ENCODE assay signal across 3 cellular contexts in the genomic region with DNA sequence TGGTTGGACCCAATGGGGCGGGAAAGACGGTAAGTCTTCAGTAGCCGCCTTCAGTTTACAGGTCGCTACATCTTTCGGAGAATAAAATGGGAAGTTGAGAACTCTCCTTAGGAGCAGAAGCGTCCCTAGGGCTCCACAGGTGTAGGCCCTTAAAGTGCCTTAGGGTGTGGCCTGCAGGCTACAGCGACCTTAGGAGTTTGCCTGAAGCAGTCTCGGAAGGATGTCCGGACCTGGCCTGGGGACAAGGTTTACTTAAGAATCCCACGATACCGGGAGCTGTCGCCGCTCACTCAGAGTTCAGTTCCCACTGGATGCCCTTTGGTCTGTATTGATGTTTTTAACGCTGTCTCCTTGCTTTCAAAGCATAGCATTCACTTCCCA.
TF ChIP-seq lines count a peak whose summit lies in the region.

No MANE protein-coding gene starts in this region.

TF ChIP-seq in IMR-90, 13 proteins besides CTCF, POLR2A, EP300 and RAD21:
- TF ChIP-seq BHLHE40 (IDR thresholded peaks at IDR 0.05; ENCODE audit: low read depth, low read length) (no peak), CHD1 (IDR thresholded peaks at IDR 0.05; ENCODE audit: low read depth, low read length) (no peak), USF2 (IDR thresholded peaks at IDR 0.05; ENCODE audit: low read depth, low read length) (no peak), MXI1 (IDR thresholded peaks at IDR 0.05; ENCODE audit: borderline replicate concordance, low read depth, low read length) (no peak), FOS (IDR thresholded peaks at IDR 0.05; ENCODE audit: low read depth, low read length) (no peak), RFX5 (IDR thresholded peaks at IDR 0.05; ENCODE audit: low read depth, low read length) (no peak), MAFK (IDR thresholded peaks at IDR 0.05; ENCODE audit: low read depth, low read length) (no peak), MAZ (IDR thresholded peaks at IDR 0.05; ENCODE audit: borderline replicate concordance, low read depth, low read length) (no peak), SMC3 (IDR thresholded peaks at IDR 0.05; ENCODE audit: low read depth, low read length) (no peak), NFE2L2 (IDR thresholded peaks at IDR 0.05; ENCODE audit: low read depth, low read length) (no peak), CEBPB (IDR thresholded peaks at IDR 0.05; ENCODE audit: low read depth, low read length) (no peak), RCOR1 (IDR thresholded peaks at IDR 0.05; ENCODE audit: insufficient replicate concordance, low read length) (no peak)
- TF ChIP-seq, protein P1, sequence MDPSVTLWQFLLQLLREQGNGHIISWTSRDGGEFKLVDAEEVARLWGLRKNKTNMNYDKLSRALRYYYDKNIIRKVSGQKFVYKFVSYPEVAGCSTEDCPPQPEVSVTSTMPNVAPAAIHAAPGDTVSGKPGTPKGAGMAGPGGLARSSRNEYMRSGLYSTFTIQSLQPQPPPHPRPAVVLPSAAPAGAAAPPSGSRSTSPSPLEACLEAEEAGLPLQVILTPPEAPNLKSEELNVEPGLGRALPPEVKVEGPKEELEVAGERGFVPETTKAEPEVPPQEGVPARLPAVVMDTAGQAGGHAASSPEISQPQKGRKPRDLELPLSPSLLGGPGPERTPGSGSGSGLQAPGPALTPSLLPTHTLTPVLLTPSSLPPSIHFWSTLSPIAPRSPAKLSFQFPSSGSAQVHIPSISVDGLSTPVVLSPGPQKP (IDR thresholded peaks at IDR 0.05; ENCODE audit: borderline replicate concordance, low read depth, low read length): no peak
TF ChIP-seq in IMR-90: peak in this region for 0.

TF ChIP-seq in WTC11, 78 proteins besides CTCF, POLR2A, EP300 and RAD21:
- TF ChIP-seq ZNF219 (CRISPR knock-in tag; IDR thresholded peaks at IDR 0.05; ENCODE audit: borderline replicate concordance): 0 out of 2 replicates have a peak, but pooled peaks have one; percentile 5
- no peak for TF ChIP-seq STAT6 (CRISPR knock-in tag; conservative IDR thresholded peaks at IDR 0.05; ENCODE audit: low read depth)
- TF ChIP-seq NR3C1 (CRISPR knock-in tag; conservative IDR thresholded peaks at IDR 0.05; ENCODE audit: low read depth): no peak
- no peak for TF ChIP-seq PRRX2 (CRISPR knock-in tag; IDR thresholded peaks at IDR 0.05)
- no peak for TF ChIP-seq ELF4 (CRISPR knock-in tag; IDR thresholded peaks at IDR 0.05; ENCODE audit: low read depth)
- TF ChIP-seq FOXJ3 (CRISPR knock-in tag; IDR thresholded peaks at IDR 0.05; ENCODE audit: borderline replicate concordance): no peak
- TF ChIP-seq SP1 (CRISPR knock-in tag; conservative IDR thresholded peaks at IDR 0.05): no peak
- no peak for TF ChIP-seq IRF2 (CRISPR knock-in tag; IDR thresholded peaks at IDR 0.05; ENCODE audit: borderline replicate concordance, low read depth)
- TF ChIP-seq NFE2L1 (CRISPR knock-in tag; IDR thresholded peaks at IDR 0.05): no peak
- 0 out of 2 replicates have a peak, but pooled peaks have one; percentile 13 for TF ChIP-seq TEAD4 (CRISPR knock-in tag; IDR thresholded peaks at IDR 0.05)
- TF ChIP-seq, protein P2, sequence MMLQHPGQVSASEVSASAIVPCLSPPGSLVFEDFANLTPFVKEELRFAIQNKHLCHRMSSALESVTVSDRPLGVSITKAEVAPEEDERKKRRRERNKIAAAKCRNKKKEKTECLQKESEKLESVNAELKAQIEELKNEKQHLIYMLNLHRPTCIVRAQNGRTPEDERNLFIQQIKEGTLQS (CRISPR knock-in tag; conservative IDR thresholded peaks at IDR 0.05): no peak
- 0 out of 2 replicates have a peak, but pooled peaks have one; percentile 27 for TF ChIP-seq SMAD4 (CRISPR knock-in tag; IDR thresholded peaks at IDR 0.05)

TF ChIP-seq in H1, 55 proteins besides CTCF, POLR2A, EP300 and RAD21:
- no peak for TF ChIP-seq SP4 (IDR thresholded peaks at IDR 0.05; ENCODE audit: low read length)
- TF ChIP-seq GTF2F1 (IDR thresholded peaks at IDR 0.05; ENCODE audit: borderline replicate concordance, low read depth, low read length): no peak
- no peak for TF ChIP-seq CHD1 (IDR thresholded peaks at IDR 0.05; ENCODE audit: low read depth, low read length)
- TF ChIP-seq TCF12 (IDR thresholded peaks at IDR 0.05; ENCODE audit: low read depth, low read length): no peak
- TF ChIP-seq CEBPB (IDR thresholded peaks at IDR 0.05; ENCODE audit: low read depth, low read length): no peak
- no peak for TF ChIP-seq CREB1 (IDR thresholded peaks at IDR 0.05)
- TF ChIP-seq SP2 (IDR thresholded peaks at IDR 0.05; ENCODE audit: low read length): no peak
- TF ChIP-seq SIN3A (conservative IDR thresholded peaks at IDR 0.05 in 1 of 2, IDR thresholded peaks at IDR 0.05 in 1 of 2; ENCODE audit: low read depth in 1 of 2, low read length in 2 of 2): no peak
- TF ChIP-seq BACH1 (IDR thresholded peaks at IDR 0.05; ENCODE audit: low read length): no peak
- TF ChIP-seq EGR1 (IDR thresholded peaks at IDR 0.05; ENCODE audit: borderline replicate concordance, low read depth, low read length): no peak
- no peak for TF ChIP-seq RNF2 (IDR thresholded peaks at IDR 0.05; ENCODE audit: borderline replicate concordance, low read depth, low read length, missing control alignments, poor library complexity, severe bottlenecking)
